ENCODE assay signal across 20 cellular contexts in genomic region chr6:89955364-89955763, GRCh38.
DNase-seq lines count a peak whose midpoint lies in the region; ATAC-seq and TF ChIP-seq lines count a peak whose summit lies in the region.
"Had no signal": no experiment of that assay in that cellular context is flagged by ENCODE, and none has a peak within 500 bp of the region (broad histone marks: within the 10 kb centered on the region; RNA-seq: fewer than 3 reads in every experiment).

No MANE protein-coding gene starts in this region.

- CTCF ChIA-PET in CD4-positive, alpha-beta memory T cell (lab: Charles Lee; ENCODE audit: partially characterized antibody) = interaction anchor here (1.1 to 4.7 kb wide), 5 partner anchors 10 to 524 kb away, joined by 3 to 34 read pairs (median 3); no protein-coding TSS in a partner anchor
- CTCF ChIA-PET in naive thymus-derived CD4-positive, alpha-beta T cell (lab: Charles Lee) = interaction anchor here (1.2 kb wide), 1 partner anchor 438 kb away, joined by 3 read pairs; no protein-coding TSS in a partner anchor

- H3K4me1 ChIP-seq in CD4-positive, alpha-beta memory T cell (ENCODE audit: insufficient read depth, low read length) = peaks cover 53% of the 10 kb centered on the region
- peaks cover 40 to 49% of the 10 kb centered on the region in 2 donors for H3K4me1 ChIP-seq in naive thymus-derived CD4-positive, alpha-beta T cell (ENCODE audit: control insufficient read depth in 2 of 2, insufficient read depth in 2 of 2, low read length in 2 of 2)
- H3K4me1 ChIP-seq in foreskin keratinocyte = peaks cover 32% of the 10 kb centered on the region

- no peak overlapping the region for H3K27ac ChIP-seq in CD4-positive, alpha-beta memory T cell (ENCODE audit: low read depth, low read length)
- H3K27ac ChIP-seq in naive thymus-derived CD4-positive, alpha-beta T cell (ENCODE audit: low read depth, low read length) = peak overlapping the region; percentile 44
- no peak overlapping the region for H3K27ac ChIP-seq in foreskin keratinocyte

- H3K27ac Mint-ChIP-seq in activated CD4-positive, alpha-beta T cell treated with anti-CD3 and anti-CD28 coated beads, Interleukin-2, amount 10 ng/mL, durations not matched to agents 24 days and 14 days = peak overlapping the region; percentile 82
- H3K27ac Mint-ChIP-seq in CD4-positive, alpha-beta memory T cell = peak overlapping the region; percentile 84 to 91 (median 86)
- H3K27ac Mint-ChIP-seq in activated T-helper 1 cell treated with anti-CD3 and anti-CD28 coated beads, Interleukin-12 subunit alpha, Interleukin-12 subunit beta, Interleukin-2, Interleukin-4 antibody, amounts not matched to agents 30 ng/mL and 10 ng/mL and 1 ng/mL, durations not matched to agents 14 hours and 24 hours and 36 hours = peak overlapping the region; percentile 69
- H3K27ac Mint-ChIP-seq in naive thymus-derived CD4-positive, alpha-beta T cell = peak overlapping the region; percentile 70 to 93 (median 86)
- H3K27ac Mint-ChIP-seq: type B pancreatic cell had no signal

- no peak for TF ChIP-seq CTCF in foreskin keratinocyte (conservative IDR thresholded peaks at IDR 0.05)

- H3K9me3 Mint-ChIP-seq in activated CD4-positive, alpha-beta T cell treated with anti-CD3 and anti-CD28 coated beads, Interleukin-2, amount 10 ng/mL, durations not matched to agents 24 days and 14 days = no peaks in the 10 kb centered on the region
- H3K9me3 Mint-ChIP-seq in CD4-positive, alpha-beta memory T cell = peaks cover 0 to 2% (median 0%) of the 10 kb centered on the region in 8 donors
- no peaks in the 10 kb centered on the region for H3K9me3 Mint-ChIP-seq in activated T-helper 1 cell treated with anti-CD3 and anti-CD28 coated beads, Interleukin-12 subunit alpha, Interleukin-12 subunit beta, Interleukin-2, Interleukin-4 antibody, amounts not matched to agents 30 ng/mL and 10 ng/mL and 1 ng/mL, durations not matched to agents 14 hours and 24 hours and 36 hours
- H3K9me3 Mint-ChIP-seq in naive thymus-derived CD4-positive, alpha-beta T cell = no peaks in the 10 kb centered on the region
- H3K9me3 Mint-ChIP-seq: type B pancreatic cell had no signal

- ATAC-seq in naive thymus-derived CD4-positive, alpha-beta T cell = no peak
- no peak for ATAC-seq in foreskin keratinocyte
- ATAC-seq: HepG2 had no signal

- no peaks in the 10 kb centered on the region for H3K36me3 ChIP-seq in CD4-positive, alpha-beta memory T cell (ENCODE audit: insufficient read depth, low read length)
- peaks cover 0 to 20% (median 6%) of the 10 kb centered on the region in 3 experiments for H3K36me3 ChIP-seq in naive thymus-derived CD4-positive, alpha-beta T cell (ENCODE audit: control insufficient read depth in 2 of 3, insufficient read depth in 3 of 3, low read length in 3 of 3)

- no peak overlapping the region for H3K4me3 ChIP-seq in CD4-positive, alpha-beta memory T cell (ENCODE audit: low read length in 2 of 2)
- no peak overlapping the region for H3K4me3 ChIP-seq in naive thymus-derived CD4-positive, alpha-beta T cell (ENCODE audit: low read length)
- H3K4me3 ChIP-seq: spleen had no signal

- H3K4me3 Mint-ChIP-seq in activated CD4-positive, alpha-beta T cell treated with anti-CD3 and anti-CD28 coated beads, Interleukin-2, amount 10 ng/mL, durations not matched to agents 24 days and 14 days = peak overlapping the region; percentile 11
- H3K4me3 Mint-ChIP-seq in CD4-positive, alpha-beta memory T cell = peak overlapping the region in 5 of 8 donors; percentile 3 to 61 (median 28)
- no peak overlapping the region for H3K4me3 Mint-ChIP-seq in activated T-helper 1 cell treated with anti-CD3 and anti-CD28 coated beads, Interleukin-12 subunit alpha, Interleukin-12 subunit beta, Interleukin-2, Interleukin-4 antibody, amounts not matched to agents 30 ng/mL and 10 ng/mL and 1 ng/mL, durations not matched to agents 14 hours and 24 hours and 36 hours
- peak overlapping the region in 9 of 10 donors; percentile 16 to 78 (median 57) for H3K4me3 Mint-ChIP-seq in naive thymus-derived CD4-positive, alpha-beta T cell
- H3K4me3 Mint-ChIP-seq: type B pancreatic cell had no signal

- no peaks in the 10 kb centered on the region for H3K27me3 ChIP-seq in CD4-positive, alpha-beta memory T cell (ENCODE audit: insufficient read depth, low read length)
- H3K27me3 ChIP-seq in naive thymus-derived CD4-positive, alpha-beta T cell (ENCODE audit: control insufficient read depth in 2 of 2, insufficient read depth in 2 of 2, low read length in 2 of 2) = no peaks in the 10 kb centered on the region
- H3K27me3 ChIP-seq in foreskin keratinocyte = no peaks in the 10 kb centered on the region
- H3K27me3 ChIP-seq: spleen had no signal

- no peaks in the 10 kb centered on the region for H3K9me3 ChIP-seq in CD4-positive, alpha-beta memory T cell (ENCODE audit: control insufficient read depth in 1 of 2, low read length in 2 of 2)
- H3K9me3 ChIP-seq in naive thymus-derived CD4-positive, alpha-beta T cell (ENCODE audit: control insufficient read depth in 2 of 3, low read length in 3 of 3) = no peaks in the 10 kb centered on the region
- H3K9me3 ChIP-seq: spleen had no signal

- POLR2A ChIA-PET in CD4-positive, alpha-beta memory T cell (lab: Charles Lee; ENCODE audit: partially characterized antibody) = interaction anchor here (0.8 to 1.0 kb wide), 2 partner anchors 11 to 14 kb away, joined by 3 read pairs; no protein-coding TSS in a partner anchor
- POLR2A ChIA-PET in naive thymus-derived CD4-positive, alpha-beta T cell (lab: Charles Lee) = interaction anchor here (1.1 kb wide), 1 partner anchor 12 kb away, joined by 3 read pairs; no protein-coding TSS in a partner anchor

- peaks cover 70% of the 10 kb centered on the region for H3K4me1 Mint-ChIP-seq in activated CD4-positive, alpha-beta T cell treated with anti-CD3 and anti-CD28 coated beads, Interleukin-2, amount 10 ng/mL, durations not matched to agents 24 days and 14 days
- H3K4me1 Mint-ChIP-seq in CD4-positive, alpha-beta memory T cell = peaks cover 50 to 72% (median 64%) of the 10 kb centered on the region in 4 donors
- peaks cover 76% of the 10 kb centered on the region for H3K4me1 Mint-ChIP-seq in activated T-helper 1 cell treated with anti-CD3 and anti-CD28 coated beads, Interleukin-12 subunit alpha, Interleukin-12 subunit beta, Interleukin-2, Interleukin-4 antibody, amounts not matched to agents 30 ng/mL and 10 ng/mL and 1 ng/mL, durations not matched to agents 14 hours and 24 hours and 36 hours (ENCODE audit: low read depth)
- H3K4me1 Mint-ChIP-seq in naive thymus-derived CD4-positive, alpha-beta T cell = peaks cover 42 to 92% (median 82%) of the 10 kb centered on the region in 7 donors

- H3K36me3 Mint-ChIP-seq in activated CD4-positive, alpha-beta T cell treated with anti-CD3 and anti-CD28 coated beads, Interleukin-2, amount 10 ng/mL, durations not matched to agents 24 days and 14 days (ENCODE audit: low read depth) = peaks cover 64% of the 10 kb centered on the region
- peaks cover 12 to 23% of the 10 kb centered on the region in 2 donors for H3K36me3 Mint-ChIP-seq in CD4-positive, alpha-beta memory T cell
- H3K36me3 Mint-ChIP-seq in activated T-helper 1 cell treated with anti-CD3 and anti-CD28 coated beads, Interleukin-12 subunit alpha, Interleukin-12 subunit beta, Interleukin-2, Interleukin-4 antibody, amounts not matched to agents 30 ng/mL and 10 ng/mL and 1 ng/mL, durations not matched to agents 14 hours and 24 hours and 36 hours (ENCODE audit: low read depth) = peaks cover 57% of the 10 kb centered on the region
- H3K36me3 Mint-ChIP-seq in naive thymus-derived CD4-positive, alpha-beta T cell = peaks cover 10 to 33% (median 23%) of the 10 kb centered on the region in 5 donors

- no peak for DNase-seq in activated CD4-positive, alpha-beta T cell treated with anti-CD3 and anti-CD28 coated beads, Interleukin-2, amount 10 ng/mL, durations not matched to agents 24 days and 14 days
- DNase-seq in activated CD4-positive, alpha-beta T cell treated with anti-CD3 and anti-CD28 coated beads, Interleukin-2, amount 50 U/mL, for 48 hours = no peak
- no peak for DNase-seq in CD4-positive, alpha-beta memory T cell
- DNase-seq in activated T-helper 1 cell treated with anti-CD3 and anti-CD28 coated beads, Interleukin-12 subunit alpha, Interleukin-12 subunit beta, Interleukin-2, Interleukin-4 antibody, amounts not matched to agents 30 ng/mL and 10 ng/mL and 1 ng/mL, durations not matched to agents 14 hours and 24 hours and 36 hours (ENCODE audit: low spot score) = no peak
- no peak for DNase-seq in naive thymus-derived CD4-positive, alpha-beta T cell
- DNase-seq in GOT3 (lab: John Stamatoyannopoulos, UW) (no peak), foreskin keratinocyte (no peak), SHP77 (lab: John Stamatoyannopoulos, UW) (no peak)
- DNase-seq: activated effector memory CD4-positive, alpha-beta T cell treated with Interleukin-2 at 50 U/mL for 16 hours; aorta; dermis blood vessel endothelial cell; glutamatergic neuron; NCI-H1105 treated with DMSO at 0.1 percent for 48 hours; NCI-H2029 treated with DMSO at 0.1 percent for 48 hours; NCI-H345; Right ventricle myocardium superior; spleen; SW 1271 had no signal

- intact Hi-C loops in activated CD4-positive, alpha-beta T cell treated with anti-CD3 and anti-CD28 coated beads, Interleukin-2, amount 10 ng/mL, durations not matched to agents 24 days and 14 days (cut with micrococcal nuclease) = no loop called here
- intact Hi-C loops in CD4-positive, alpha-beta memory T cell (cut with micrococcal nuclease) = no loop called here
- intact Hi-C loops in activated T-helper 1 cell treated with anti-CD3 and anti-CD28 coated beads, Interleukin-12 subunit alpha, Interleukin-12 subunit beta, Interleukin-2, Interleukin-4 antibody, amounts not matched to agents 30 ng/mL and 10 ng/mL and 1 ng/mL, durations not matched to agents 14 hours and 24 hours and 36 hours (cut with micrococcal nuclease) = loop anchor here (2.0 kb wide), 1 partner anchor 53 kb away; no protein-coding TSS in a partner anchor
- intact Hi-C loops in naive thymus-derived CD4-positive, alpha-beta T cell (cut with micrococcal nuclease) = no loop called here

- no peaks in the 10 kb centered on the region for H3K27me3 Mint-ChIP-seq in activated CD4-positive, alpha-beta T cell treated with anti-CD3 and anti-CD28 coated beads, Interleukin-2, amount 10 ng/mL, durations not matched to agents 24 days and 14 days
- H3K27me3 Mint-ChIP-seq in CD4-positive, alpha-beta memory T cell = no peaks in the 10 kb centered on the region
- H3K27me3 Mint-ChIP-seq in activated T-helper 1 cell treated with anti-CD3 and anti-CD28 coated beads, Interleukin-12 subunit alpha, Interleukin-12 subunit beta, Interleukin-2, Interleukin-4 antibody, amounts not matched to agents 30 ng/mL and 10 ng/mL and 1 ng/mL, durations not matched to agents 14 hours and 24 hours and 36 hours (ENCODE audit: insufficient read depth) = no peaks in the 10 kb centered on the region
- H3K27me3 Mint-ChIP-seq in naive thymus-derived CD4-positive, alpha-beta T cell = no peaks in the 10 kb centered on the region
- H3K27me3 Mint-ChIP-seq: type B pancreatic cell had no signal
